In the genomic region with DNA sequence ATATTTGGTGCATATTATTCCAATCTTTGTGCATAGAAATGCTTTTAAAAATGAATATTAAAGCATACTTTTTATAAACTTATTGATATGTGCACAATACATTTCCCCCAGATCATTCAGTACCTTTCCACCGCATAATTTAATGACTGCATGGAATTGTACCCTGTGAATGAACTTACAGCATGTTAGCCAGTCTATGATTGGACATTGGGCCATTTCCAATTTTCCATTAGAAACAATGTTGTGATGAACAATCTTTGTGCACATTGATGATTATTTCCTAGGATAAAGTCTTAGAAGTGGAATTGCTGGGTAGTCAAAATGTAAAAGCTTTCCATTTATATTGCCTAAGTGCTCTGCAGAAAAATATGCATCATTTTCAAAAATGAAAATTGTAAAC, we compare ENCODE assay signal across 2 cellular contexts.
TF ChIP-seq lines count a peak whose summit lies in the region.

No MANE protein-coding gene starts in this region.

TF ChIP-seq in SK-N-SH, 30 proteins besides CTCF, POLR2A, EP300 and RAD21 (continued from another document):
- TF ChIP-seq, protein P1, sequence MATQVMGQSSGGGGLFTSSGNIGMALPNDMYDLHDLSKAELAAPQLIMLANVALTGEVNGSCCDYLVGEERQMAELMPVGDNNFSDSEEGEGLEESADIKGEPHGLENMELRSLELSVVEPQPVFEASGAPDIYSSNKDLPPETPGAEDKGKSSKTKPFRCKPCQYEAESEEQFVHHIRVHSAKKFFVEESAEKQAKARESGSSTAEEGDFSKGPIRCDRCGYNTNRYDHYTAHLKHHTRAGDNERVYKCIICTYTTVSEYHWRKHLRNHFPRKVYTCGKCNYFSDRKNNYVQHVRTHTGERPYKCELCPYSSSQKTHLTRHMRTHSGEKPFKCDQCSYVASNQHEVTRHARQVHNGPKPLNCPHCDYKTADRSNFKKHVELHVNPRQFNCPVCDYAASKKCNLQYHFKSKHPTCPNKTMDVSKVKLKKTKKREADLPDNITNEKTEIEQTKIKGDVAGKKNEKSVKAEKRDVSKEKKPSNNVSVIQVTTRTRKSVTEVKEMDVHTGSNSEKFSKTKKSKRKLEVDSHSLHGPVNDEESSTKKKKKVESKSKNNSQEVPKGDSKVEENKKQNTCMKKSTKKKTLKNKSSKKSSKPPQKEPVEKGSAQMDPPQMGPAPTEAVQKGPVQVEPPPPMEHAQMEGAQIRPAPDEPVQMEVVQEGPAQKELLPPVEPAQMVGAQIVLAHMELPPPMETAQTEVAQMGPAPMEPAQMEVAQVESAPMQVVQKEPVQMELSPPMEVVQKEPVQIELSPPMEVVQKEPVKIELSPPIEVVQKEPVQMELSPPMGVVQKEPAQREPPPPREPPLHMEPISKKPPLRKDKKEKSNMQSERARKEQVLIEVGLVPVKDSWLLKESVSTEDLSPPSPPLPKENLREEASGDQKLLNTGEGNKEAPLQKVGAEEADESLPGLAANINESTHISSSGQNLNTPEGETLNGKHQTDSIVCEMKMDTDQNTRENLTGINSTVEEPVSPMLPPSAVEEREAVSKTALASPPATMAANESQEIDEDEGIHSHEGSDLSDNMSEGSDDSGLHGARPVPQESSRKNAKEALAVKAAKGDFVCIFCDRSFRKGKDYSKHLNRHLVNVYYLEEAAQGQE (IDR thresholded peaks at IDR 0.05; ENCODE audit: low read depth, low read length): no peak
- TF ChIP-seq FOXM1 (IDR thresholded peaks at IDR 0.05; ENCODE audit: low read depth) (no peak), GATA2 (CRISPR knock-in tag; IDR thresholded peaks at IDR 0.05) (no peak), POLR2AphosphoS5 (IDR thresholded peaks at IDR 0.05; ENCODE audit: low read depth, low read length) (no peak), CHD2 (IDR thresholded peaks at IDR 0.05; ENCODE audit: low read length, partially characterized antibody) (no peak), RFX5 (IDR thresholded peaks at IDR 0.05; ENCODE audit: low read length) (no peak), GABPA (IDR thresholded peaks at IDR 0.05; ENCODE audit: low read depth) (no peak), RCOR1 (IDR thresholded peaks at IDR 0.05; ENCODE audit: low read length) (no peak), RXRA (IDR thresholded peaks at IDR 0.05; ENCODE audit: borderline replicate concordance, low read depth) (no peak), JUND (IDR thresholded peaks at IDR 0.05) (no peak), PBX3 (IDR thresholded peaks at IDR 0.05) (no peak), IRF3 (IDR thresholded peaks at IDR 0.05; ENCODE audit: low read depth, low read length) (no peak), TEAD4 (IDR thresholded peaks at IDR 0.05; ENCODE audit: borderline replicate concordance, insufficient read depth) (no peak), SMC3 (IDR thresholded peaks at IDR 0.05; ENCODE audit: low read depth, low read length) (no peak)
- TF ChIP-seq, protein P2, sequence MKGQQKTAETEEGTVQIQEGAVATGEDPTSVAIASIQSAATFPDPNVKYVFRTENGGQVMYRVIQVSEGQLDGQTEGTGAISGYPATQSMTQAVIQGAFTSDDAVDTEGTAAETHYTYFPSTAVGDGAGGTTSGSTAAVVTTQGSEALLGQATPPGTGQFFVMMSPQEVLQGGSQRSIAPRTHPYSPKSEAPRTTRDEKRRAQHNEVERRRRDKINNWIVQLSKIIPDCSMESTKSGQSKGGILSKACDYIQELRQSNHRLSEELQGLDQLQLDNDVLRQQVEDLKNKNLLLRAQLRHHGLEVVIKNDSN (IDR thresholded peaks at IDR 0.05; ENCODE audit: borderline replicate concordance, low read depth): no peak
- TF ChIP-seq, protein P3, sequence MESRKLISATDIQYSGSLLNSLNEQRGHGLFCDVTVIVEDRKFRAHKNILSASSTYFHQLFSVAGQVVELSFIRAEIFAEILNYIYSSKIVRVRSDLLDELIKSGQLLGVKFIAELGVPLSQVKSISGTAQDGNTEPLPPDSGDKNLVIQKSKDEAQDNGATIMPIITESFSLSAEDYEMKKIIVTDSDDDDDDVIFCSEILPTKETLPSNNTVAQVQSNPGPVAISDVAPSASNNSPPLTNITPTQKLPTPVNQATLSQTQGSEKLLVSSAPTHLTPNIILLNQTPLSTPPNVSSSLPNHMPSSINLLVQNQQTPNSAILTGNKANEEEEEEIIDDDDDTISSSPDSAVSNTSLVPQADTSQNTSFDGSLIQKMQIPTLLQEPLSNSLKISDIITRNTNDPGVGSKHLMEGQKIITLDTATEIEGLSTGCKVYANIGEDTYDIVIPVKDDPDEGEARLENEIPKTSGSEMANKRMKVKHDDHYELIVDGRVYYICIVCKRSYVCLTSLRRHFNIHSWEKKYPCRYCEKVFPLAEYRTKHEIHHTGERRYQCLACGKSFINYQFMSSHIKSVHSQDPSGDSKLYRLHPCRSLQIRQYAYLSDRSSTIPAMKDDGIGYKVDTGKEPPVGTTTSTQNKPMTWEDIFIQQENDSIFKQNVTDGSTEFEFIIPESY (IDR thresholded peaks at IDR 0.05; ENCODE audit: borderline replicate concordance, low read depth): no peak

TF ChIP-seq in SK-N-SH treated with all-trans-retinoic acid at 6 μM for 48 hours, 23 proteins besides CTCF, POLR2A, EP300 and RAD21 (continued from another document):
- TF ChIP-seq PATZ1 (CRISPR knock-in tag; IDR thresholded peaks at IDR 0.05; ENCODE audit: borderline replicate concordance) (no peak), ZFP30 (CRISPR knock-in tag; IDR thresholded peaks at IDR 0.05) (no peak)
TF ChIP-seq in SK-N-SH treated with all-trans-retinoic acid at 6 μM for 48 hours: peak in this region for 0.
